Comparison of ENCODE assay signal across 24 cellular contexts in the genomic region with DNA sequence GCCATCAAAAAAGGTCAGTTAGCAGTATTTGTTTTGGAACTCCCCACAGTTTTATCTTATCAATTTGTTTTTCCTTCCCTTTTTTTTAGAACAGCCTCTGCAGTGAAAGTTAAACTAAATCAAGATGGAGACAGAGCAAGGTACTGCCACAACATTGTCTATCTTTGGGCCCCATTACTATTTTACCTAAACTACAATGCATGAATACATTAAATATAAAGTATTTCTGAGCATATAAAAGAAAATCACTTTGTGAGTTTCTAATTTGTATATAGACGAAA.
DNase-seq lines count a peak whose midpoint lies in the region; ATAC-seq, FAIRE-seq and TF ChIP-seq lines count a peak whose summit lies in the region.
"Had no signal": no experiment of that assay in that cellular context is flagged by ENCODE, and none has a peak within 500 bp of the region (broad histone marks: within the 10 kb centered on the region; RNA-seq: fewer than 3 reads in every experiment).

No MANE protein-coding gene starts in this region.

- TF ChIP-seq RAD21 in GM12878 (IDR thresholded peaks at IDR 0.05; ENCODE audit: insufficient read depth, low read depth, low read length) = no peak

- H3K4me3 ChIP-seq in GM12865 (ENCODE audit: low read depth, low read length) (peak overlapping the region; percentile 47), MM.1S (ENCODE audit: low read length) (no peak overlapping the region), GM12878 (0 out of 2 replicates have a peak overlapping the region, but pooled peaks have one; percentile 4)
- H3K4me3 ChIP-seq: A549 had no signal

- H2AFZ ChIP-seq in MM.1S (ENCODE audit: low read length) = no peak overlapping the region
- peak overlapping the region; percentile 29; the same call in 1 of the 2 replicates for H2AFZ ChIP-seq in GM12878 (ENCODE audit: control insufficient read depth, low read depth, low read length)

- no peak for TF ChIP-seq POLR2A in GM12878 (IDR thresholded peaks at IDR 0.05; ENCODE audit: low read depth, low read length)

- no peaks in the 10 kb centered on the region for H3K9me2 ChIP-seq in MM.1S (replicated peaks; ENCODE audit: insufficient read depth, low read length)

- SMC1A ChIA-PET in GM12878 (lab: Charles Lee; ENCODE audit: uncharacterized antibody, unreplicated experiment) = interaction anchor here (1.2 to 3.2 kb wide), 9 partner anchors 13 to 73 kb away, joined by 3 to 20 read pairs (median 7); no protein-coding TSS in a partner anchor

- no peaks in the 10 kb centered on the region for H3K79me2 ChIP-seq in MM.1S (ENCODE audit: low read length)
- H3K79me2 ChIP-seq in GM12878 (ENCODE audit: control insufficient read depth, insufficient read depth, low read length) = no peaks in the 10 kb centered on the region

- H3K27me3 ChIP-seq in MM.1S (replicated peaks; ENCODE audit: insufficient read depth, low read length) (no peaks in the 10 kb centered on the region), GM12878 (replicated peaks in 1 of 2; ENCODE audit: control insufficient read depth in 2 of 2, insufficient read depth in 2 of 2, low read length in 1 of 2) (no peaks in the 10 kb centered on the region)

- H3K4me2 ChIP-seq in MM.1S (ENCODE audit: low read depth, low read length) = peak overlapping the region; percentile 5; the same call in 1 of the 2 replicates
- H3K4me2 ChIP-seq in GM12878 (ENCODE audit: control insufficient read depth, insufficient read depth) = no peak overlapping the region
- H3K4me2 ChIP-seq: A549 had no signal

- DNase-seq in GM12865 (ENCODE audit: low read depth) (no peak), MM.1S (no peak), GM12878 (ENCODE audit: low read depth, low spot score) (no peak), NCI-H524 treated with DMSO at 0.1 percent for 48 hours (lab: John Stamatoyannopoulos, UW) (no peak), HT-29 (ENCODE audit: low spot score) (no peak)
- DNase-seq: C1 segment of cervical spinal cord; Caco-2; CD4-positive, alpha-beta memory T cell; NCI-H1105; NCI-H1436 treated with DMSO at 0.1 percent for 48 hours; NCI-H187 treated with DMSO at 0.1 percent for 48 hours; NCI-H2107; NCI-H526; SHP77; T-helper 1 cell had no signal

- POLR2A ChIA-PET in GM12878 (lab: Charles Lee) = no interaction called here

- RAD21 ChIA-PET in GM12878 (lab: Charles Lee; ENCODE audit: unreplicated experiment) = interaction anchor here (2.2 to 3.4 kb wide), 3 partner anchors 12 to 26 kb away, joined by 8 to 14 read pairs (median 11); no protein-coding TSS in a partner anchor

- FAIRE-seq in GM12878 (lab: Jason Lieb, UNC) (no peak), islet of Langerhans (lab: Jason Lieb, UNC) (peak; percentile 84)
- FAIRE-seq: A549, G401.6, GM12891 had no signal

- TF ChIP-seq EP300 in GM12878 (IDR thresholded peaks at IDR 0.05; ENCODE audit: borderline replicate concordance in 1 of 2, control insufficient read depth in 1 of 2, low read depth in 2 of 2, low read length in 2 of 2) = no peak

- intact Hi-C loops in GM12878 (cut with micrococcal nuclease; ENCODE audit: unreplicated experiment) = no loop called here

- H3K9me3 ChIP-seq in MM.1S (replicated peaks; ENCODE audit: insufficient read depth, low read length) (no peaks in the 10 kb centered on the region), GM12878 (replicated peaks; ENCODE audit: control insufficient read depth, insufficient read depth, low read length) (no peaks in the 10 kb centered on the region)
- H3K9me3 ChIP-seq: A549, Caco-2 had no signal

- no TSS peak for BruUV-seq in GM12878 (replicated peaks; lab: Mats Ljungman, UMichigan)

- H4K20me1 ChIP-seq in MM.1S (ENCODE audit: insufficient read depth, low read length) (no peaks in the 10 kb centered on the region), GM12878 (ENCODE audit: control insufficient read depth, insufficient read depth) (no peaks in the 10 kb centered on the region)

- 60% methylated on average over 1 of the region's 1 CpG for WGBS in GM12878 (ENCODE audit: insufficient coverage, insufficient replicate concordance, low lambda C conversion rate, missing lambda C conversion rate)

- H3K27ac ChIP-seq in MM.1S (ENCODE audit: low read length) (no peak overlapping the region), GM12878 (ENCODE audit: control insufficient read depth, insufficient read depth) (no peak overlapping the region)
- H3K27ac ChIP-seq: A549, RWPE1 had no signal

- no peak for TF ChIP-seq CTCF in GM12865 (IDR thresholded peaks at IDR 0.05; ENCODE audit: insufficient read depth, low read depth, low read length, missing control alignments)
- TF ChIP-seq CTCF in MM.1S (IDR thresholded peaks at IDR 0.05; ENCODE audit: low read length) = no peak
- no peak for TF ChIP-seq CTCF in GM12878 (IDR thresholded peaks at IDR 0.05 in 2 of 3, conservative IDR thresholded peaks at IDR 0.05 in 1 of 3; ENCODE audit: control insufficient read depth in 2 of 3, extremely low read depth in 1 of 3, insufficient read depth in 1 of 3, low read depth in 3 of 3, low read length in 3 of 3)

- ATAC-seq in GM12878 = peak; percentile 38
- no peak for ATAC-seq in HG02623 (IDR thresholded peaks at IDR 0.05; ENCODE audit: unreplicated experiment)
- ATAC-seq in GM21576 (IDR thresholded peaks at IDR 0.05; ENCODE audit: unreplicated experiment) = no peak
- ATAC-seq: A549, HCT116, Panc1 had no signal

- H3K4me1 ChIP-seq in MM.1S (ENCODE audit: low read length) (no peaks in the 10 kb centered on the region), GM12878 (ENCODE audit: control insufficient read depth, insufficient read depth, low read length) (no peaks in the 10 kb centered on the region)
- H3K4me1 ChIP-seq: A549 had no signal

- CTCF ChIA-PET in GM12878 (lab: Yijun Ruan, JAX) = interaction anchor here (0.9 to 2.4 kb wide), 5 partner anchors 10 to 45 kb away, joined by 3 to 12 read pairs (median 4); no protein-coding TSS in a partner anchor

- no peaks in the 10 kb centered on the region for H3K36me3 ChIP-seq in MM.1S (replicated peaks; ENCODE audit: insufficient read depth, low read length)
- no peaks in the 10 kb centered on the region for H3K36me3 ChIP-seq in GM12878 (ENCODE audit: control insufficient read depth in 2 of 2, insufficient read depth in 2 of 2, low read length in 1 of 2)

- in situ Hi-C loops in GM12878 (cut with MboI) = no loop called here

- H3K9ac ChIP-seq in MM.1S (ENCODE audit: low read length) = no peak overlapping the region
- H3K9ac ChIP-seq in GM12878 (ENCODE audit: control insufficient read depth, insufficient read depth, low read length) = no peak overlapping the region

- no peaks in the 10 kb centered on the region for H3F3A ChIP-seq in MM.1S (ENCODE audit: insufficient read depth, low read length)

TF ChIP-seq in GM12878, 131 proteins besides CTCF, POLR2A, EP300 and RAD21:
- TF ChIP-seq ETV6 (conservative IDR thresholded peaks at IDR 0.05 in 1 of 2, IDR thresholded peaks at IDR 0.05 in 1 of 2; ENCODE audit: borderline replicate concordance in 1 of 2, low read depth in 1 of 2) (no peak), SMC3 (IDR thresholded peaks at IDR 0.05; ENCODE audit: borderline replicate concordance, low read length) (no peak), ASH2L (IDR thresholded peaks at IDR 0.05; ENCODE audit: borderline replicate concordance, low read depth) (no peak), TCF7 (IDR thresholded peaks at IDR 0.05; ENCODE audit: borderline replicate concordance) (no peak), SP1 (IDR thresholded peaks at IDR 0.05; ENCODE audit: low read depth, low read length) (no peak), RB1 (IDR thresholded peaks at IDR 0.05; ENCODE audit: borderline replicate concordance) (no peak), MEF2B (IDR thresholded peaks at IDR 0.05; ENCODE audit: partially characterized antibody, poor library complexity, severe bottlenecking) (no peak), NFIC (IDR thresholded peaks at IDR 0.05; ENCODE audit: low read depth, low read length) (no peak), MXI1 (IDR thresholded peaks at IDR 0.05; ENCODE audit: low read depth, low read length) (no peak), TCF12 (IDR thresholded peaks at IDR 0.05; ENCODE audit: low read depth, low read length) (no peak), MTA3 (IDR thresholded peaks at IDR 0.05; ENCODE audit: borderline replicate concordance, low read length) (no peak)
- TF ChIP-seq, protein P1, sequence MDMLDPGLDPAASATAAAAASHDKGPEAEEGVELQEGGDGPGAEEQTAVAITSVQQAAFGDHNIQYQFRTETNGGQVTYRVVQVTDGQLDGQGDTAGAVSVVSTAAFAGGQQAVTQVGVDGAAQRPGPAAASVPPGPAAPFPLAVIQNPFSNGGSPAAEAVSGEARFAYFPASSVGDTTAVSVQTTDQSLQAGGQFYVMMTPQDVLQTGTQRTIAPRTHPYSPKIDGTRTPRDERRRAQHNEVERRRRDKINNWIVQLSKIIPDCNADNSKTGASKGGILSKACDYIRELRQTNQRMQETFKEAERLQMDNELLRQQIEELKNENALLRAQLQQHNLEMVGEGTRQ (IDR thresholded peaks at IDR 0.05; ENCODE audit: borderline replicate concordance, low read depth, low read length) = no peak
